In the genomic region with DNA sequence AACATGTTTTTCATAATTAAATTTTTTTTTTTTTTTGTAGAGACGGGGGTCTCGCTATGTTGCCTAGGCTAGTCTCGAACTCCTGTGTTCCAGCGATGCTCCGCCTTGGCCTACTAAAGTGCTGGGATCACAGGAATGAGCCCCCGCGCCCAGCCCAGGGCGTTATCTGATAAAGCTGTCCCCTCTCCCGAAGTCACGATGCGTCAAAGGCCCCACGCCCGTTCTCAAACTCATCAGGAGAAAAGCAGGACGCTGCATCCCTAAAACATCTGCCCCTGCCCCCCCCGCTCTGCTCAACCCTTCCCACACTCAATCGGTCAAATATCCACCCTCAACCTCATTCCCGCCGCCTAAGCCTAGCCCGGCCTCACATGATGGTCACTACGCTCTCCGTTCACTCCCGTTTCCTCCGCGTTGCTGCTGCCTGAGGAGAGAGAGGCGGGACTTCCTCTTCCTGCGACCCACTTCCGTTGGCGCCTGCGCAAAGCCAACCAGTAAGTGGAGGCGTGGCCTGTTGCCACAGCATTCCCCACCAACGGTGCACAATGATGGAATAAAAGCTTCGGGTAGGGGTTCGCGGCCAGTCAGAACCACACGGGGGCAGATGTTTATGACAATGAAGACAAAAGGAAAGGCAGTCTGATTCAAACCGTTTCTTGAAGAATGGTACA, we compare ENCODE assay signal across 7 cellular contexts.
A peak's percentile ranks its signal among the peaks of the same experiment; 100 is the strongest.
DNase-seq lines count a peak whose midpoint lies in the region; ATAC-seq and TF ChIP-seq lines count a peak whose summit lies in the region.

SNRPD2 (minus strand) TSS at position 438 of the 671 bp plus-strand sequence; CDS start at position 373, 65 bp downstream.

- in situ Hi-C loops in astrocyte of the spinal cord (cut with HindIII; ENCODE audit: low sequenced_read_pairs) = no loop called here

- peak; percentile 95 for TF ChIP-seq POLR2A in GM18505 (IDR thresholded peaks at IDR 0.05; ENCODE audit: borderline replicate concordance, extremely low read depth, insufficient read depth, insufficient read length)

- peak within 1 kb of the TSS; percentile 83 for H3K4me3 ChIP-seq in astrocyte of the spinal cord (ENCODE audit: low read depth, low read length)

- no peak for TF ChIP-seq CTCF in astrocyte of the spinal cord (IDR thresholded peaks at IDR 0.05; ENCODE audit: low read depth, low read length)

- ATAC-seq in GM18505 (IDR thresholded peaks at IDR 0.05; ENCODE audit: unreplicated experiment) (peak; percentile 50), HG02884 (IDR thresholded peaks at IDR 0.05; ENCODE audit: unreplicated experiment) (peak; percentile 52)

- DNase-seq in NCI-H1694 treated with DMSO at 0.1 percent for 48 hours (lab: John Stamatoyannopoulos, UW) (peak; percentile 96), T-helper 2 cell (peak; percentile 76 to 93 (median 87)), astrocyte of the spinal cord (ENCODE audit: low read depth, low spot score) (peak; percentile 96), hippocampal formation (lab: John Stamatoyannopoulos, UW) (peak; percentile 92 to 94), retina (peak; percentile 100)

Comparison
In these comparisons a context has a peak if more than half of its experiments do, and no peak if none do; other contexts are left out.
1. Peak in every context shown above with its lines: DNase-seq, ATAC-seq and H3K4me3 ChIP-seq.